In genomic region chr21:36135391-36136094, GRCh38 we compare ENCODE assay signal across 8 cellular contexts. TPM values are rescaled to one million over a fixed set of nuclear protein-coding genes. Genes with fewer than 3 reads are reported as not detected.
DNase-seq lines count a peak whose midpoint lies in the region; ATAC-seq and TF ChIP-seq lines count a peak whose summit lies in the region.

No MANE protein-coding gene starts in this region.

- BruUV-seq in OCI-LY7 (replicated peaks; lab: Mats Ljungman, UMichigan), result no TSS peak

- no peaks in the 10 kb centered on the region for H4K20me1 ChIP-seq in OCI-LY7 (ENCODE audit: insufficient read depth, low read length)

- peak overlapping the region; percentile 57 for H3K4me3 ChIP-seq in OCI-LY7 (ENCODE audit: low read depth, low read length, poor library complexity, severe bottlenecking)
- peak overlapping the region; percentile 72 to 84 (median 81) for H3K4me3 ChIP-seq in esophagus muscularis mucosa

- H3K4me2 ChIP-seq in OCI-LY7 (ENCODE audit: low read length), result peak overlapping the region; percentile 66

- CTCF ChIA-PET in OCI-LY7 (lab: Charles Lee; ENCODE audit: unreplicated experiment), result no interaction called here

- DNase-seq in CMK (ENCODE audit: low read depth) (peak; percentile 54), OCI-LY7 (ENCODE audit: low spot score) (peak; percentile 22), activated T-helper 1 cell treated with Interleukin-2 at 50 U/mL for 16 hours (ENCODE audit: low read depth) (peak; percentile 35), esophagus muscularis mucosa (ENCODE audit: extremely low spot score) (peak; percentile 95), mucosa of gallbladder (ENCODE audit: low spot score) (peak; percentile 47), NK-92 (lab: John Stamatoyannopoulos, UW; ENCODE audit: unreplicated experiment) (no peak)
- peak; percentile 68 for DNase-seq in stimulated activated naive CD8-positive, alpha-beta T cell treated with anti-CD3 and anti-CD28 coated beads, Interleukin-15, amount 100 ng/mL, for 72 hours

- ATAC-seq in HG03175 (IDR thresholded peaks at IDR 0.05; ENCODE audit: unreplicated experiment), result peak; percentile 53
- ATAC-seq in stimulated activated naive CD8-positive, alpha-beta T cell treated with anti-CD3 and anti-CD28 coated beads, Interleukin-15, amount 100 ng/mL, for 72 hours, result peak; percentile 86

- H3K36me3 ChIP-seq in OCI-LY7 (ENCODE audit: insufficient read depth, low read length) (no peaks in the 10 kb centered on the region), esophagus muscularis mucosa (peaks cover 0 to 18% (median 4%) of the 10 kb centered on the region in 4 donors)

- H3K27ac Mint-ChIP-seq in stimulated activated naive CD8-positive, alpha-beta T cell treated with anti-CD3 and anti-CD28 coated beads, Interleukin-15, amount 100 ng/mL, for 72 hours, result peak overlapping the region; percentile 90 to 96

- H3K4me1 Mint-ChIP-seq in stimulated activated naive CD8-positive, alpha-beta T cell treated with anti-CD3 and anti-CD28 coated beads, Interleukin-15, amount 100 ng/mL, for 72 hours, result peaks cover 31% of the 10 kb centered on the region

- peak; percentile 42 for TF ChIP-seq POLR2A in esophagus muscularis mucosa (IDR thresholded peaks at IDR 0.05; ENCODE audit: low read depth)

- POLR2A ChIA-PET in OCI-LY7 (lab: Charles Lee), result interaction anchor here (0.5 to 0.7 kb wide), 2 partner anchors 250 to 1784 kb away, joined by 3 read pairs; partner anchors contain the start of gene CHAF1B

- H2AFZ ChIP-seq in OCI-LY7 (ENCODE audit: low read length), result no peak overlapping the region

- TF ChIP-seq CTCF in OCI-LY7 (conservative IDR thresholded peaks at IDR 0.05; ENCODE audit: low read length), result no peak
- TF ChIP-seq CTCF in esophagus muscularis mucosa (IDR thresholded peaks at IDR 0.05), result no peak

- no peak overlapping the region for H3K27ac ChIP-seq in OCI-LY7 (ENCODE audit: low read depth, low read length, poor library complexity, severe bottlenecking)
- peak overlapping the region; percentile 90 to 96 (median 92) for H3K27ac ChIP-seq in esophagus muscularis mucosa (replicated peaks in 1 of 4)

- no peaks in the 10 kb centered on the region for H3K9me3 Mint-ChIP-seq in stimulated activated naive CD8-positive, alpha-beta T cell treated with anti-CD3 and anti-CD28 coated beads, Interleukin-15, amount 100 ng/mL, for 72 hours

- H3K9me3 ChIP-seq in OCI-LY7 (ENCODE audit: low read length) (no peaks in the 10 kb centered on the region), esophagus muscularis mucosa (no peaks in the 10 kb centered on the region)

- peak overlapping the region; percentile 89 to 96 for H3K4me3 Mint-ChIP-seq in stimulated activated naive CD8-positive, alpha-beta T cell treated with anti-CD3 and anti-CD28 coated beads, Interleukin-15, amount 100 ng/mL, for 72 hours

- intact Hi-C loops in OCI-LY7 (cut with micrococcal nuclease; ENCODE audit: unreplicated experiment) (no loop called here), esophagus muscularis mucosa (cut with DNase I) (loop anchor here (2.0 to 5.0 kb wide), 2 partner anchors 19 to 187 kb away; partner anchors contain the start of gene MORC3)

- 0% methylated on average over 24 of the region's 60 CpGs for WGBS in esophagus muscularis mucosa

- H3K79me2 ChIP-seq in OCI-LY7 (ENCODE audit: insufficient read depth, low read depth, low read length), result no peaks in the 10 kb centered on the region

- H3K4me1 ChIP-seq in OCI-LY7 (ENCODE audit: insufficient read depth, low read length, poor library complexity, severe bottlenecking) (peaks cover 20% of the 10 kb centered on the region), esophagus muscularis mucosa (peaks cover 24 to 34% (median 31%) of the 10 kb centered on the region in 4 donors)

- no peaks in the 10 kb centered on the region for H3K9me2 ChIP-seq in OCI-LY7 (ENCODE audit: insufficient read depth, low read length)

- no peaks in the 10 kb centered on the region for H3K27me3 Mint-ChIP-seq in stimulated activated naive CD8-positive, alpha-beta T cell treated with anti-CD3 and anti-CD28 coated beads, Interleukin-15, amount 100 ng/mL, for 72 hours

- TF ChIP-seq EP300 in esophagus muscularis mucosa (IDR thresholded peaks at IDR 0.05), result no peak

- H3K27me3 ChIP-seq in esophagus muscularis mucosa, result no peaks in the 10 kb centered on the region

RNA-seq across cellular contexts. Expression of gene CBR3, which starts 0.7 kb away (rescaled TPM):
- not detected in 2 replicates for total RNA-seq in OCI-LY7 (2014; rRNA removed; shearing (Covaris generic))
- not detected in 2 replicates for total RNA-seq in OCI-LY7 (2022)
- total RNA-seq in esophagus muscularis mucosa, result 10 to 100 TPM; 11.4 to 18.5 (median 14.0) TPM
- total RNA-seq in mucosa of gallbladder, result 4.8 TPM

RNA-seq across cellular contexts. Expression of gene DOP1B, which starts 21.1 kb away (rescaled TPM):
- 4.2 and 4.9 TPM in 2 replicates for total RNA-seq in OCI-LY7 (2014; rRNA removed; shearing (Covaris generic))
- total RNA-seq in OCI-LY7 (2022) (9.2 and 9.7 TPM in 2 replicates), esophagus muscularis mucosa (10 to 100 TPM in 2 of 4 donors, 1 to 10 TPM in 2; 6.3 to 15.1 (median 11.2) TPM), mucosa of gallbladder (31.2 TPM)
